Comparison of ENCODE assay signal across 12 cellular contexts in the genomic region with DNA sequence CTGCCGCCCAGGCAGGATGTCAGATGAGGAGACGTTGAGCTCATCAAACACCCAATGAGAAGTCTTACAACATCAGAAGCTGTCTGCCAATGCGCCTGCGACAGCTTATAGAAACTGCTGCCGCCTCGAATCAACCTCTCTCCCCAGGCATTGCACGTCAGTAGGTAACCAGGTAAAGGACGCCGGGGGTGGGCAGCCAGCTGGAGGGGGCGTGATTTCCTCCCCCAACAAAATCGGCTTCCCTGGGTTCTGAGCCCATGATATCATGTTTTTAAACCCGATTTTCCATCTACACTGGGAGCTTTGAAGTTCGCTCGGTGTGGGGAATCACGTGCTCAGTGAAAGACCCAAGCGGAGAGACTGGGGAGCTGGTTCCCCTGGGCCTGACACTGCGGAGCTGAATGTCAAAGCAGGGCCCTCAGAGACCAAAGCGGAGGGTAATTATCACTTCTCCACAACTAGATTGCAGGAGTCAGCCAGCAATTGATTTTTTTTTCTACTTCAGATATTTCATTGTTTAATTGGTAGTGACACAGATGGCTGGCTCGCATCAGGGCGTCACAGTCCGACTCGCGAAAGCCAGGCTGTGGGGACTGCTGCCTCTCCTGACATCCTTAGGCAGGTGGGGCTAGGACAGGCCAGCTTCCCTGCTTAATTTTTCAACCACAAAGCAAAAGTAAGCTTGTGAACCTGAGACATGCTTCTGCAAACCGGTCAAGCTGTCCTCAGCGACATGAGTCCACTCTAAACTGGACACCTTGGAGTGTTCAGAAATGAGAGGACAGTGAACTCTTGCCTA. TPM values are rescaled to one million over a fixed set of nuclear protein-coding genes. Genes with fewer than 3 reads are reported as not detected.
DNase-seq lines count a peak whose midpoint lies in the region; ATAC-seq, FAIRE-seq and TF ChIP-seq lines count a peak whose summit lies in the region.
"Had no signal": no experiment of that assay in that cellular context is flagged by ENCODE, and none has a peak within 500 bp of the region (broad histone marks: within the 10 kb centered on the region; RNA-seq: fewer than 3 reads in every experiment).

No MANE protein-coding gene starts in this region.

- H2BK15ac ChIP-seq in H1 (ENCODE audit: low read length), result 0 out of 2 replicates have a peak overlapping the region, but pooled peaks have one; percentile 4

- peaks cover 2 to 16% of the 10 kb centered on the region in 2 experiments for H4K20me1 ChIP-seq in H1 (replicated peaks in 1 of 2; ENCODE audit: control insufficient read depth in 1 of 2, insufficient read depth in 2 of 2, low read length in 2 of 2)

- no peaks in the 10 kb centered on the region for H3K36me3 ChIP-seq in H1 (ENCODE audit: control insufficient read depth in 2 of 4, insufficient read depth in 4 of 4, low read length in 3 of 4)
- H3K36me3 ChIP-seq: uterus had no signal

- peak overlapping the region in 1 of 4 experiments; percentile 12; a peak in 1 of 8 replicates for H3K4me3 ChIP-seq in H1 (ENCODE audit: extremely low read depth in 1 of 4, insufficient read depth in 2 of 4, low read depth in 3 of 4, low read length in 4 of 4)
- H3K4me3 ChIP-seq: uterus had no signal

- H3K56ac ChIP-seq in H1 (replicated peaks; ENCODE audit: insufficient read length, low read depth, low read length), result no peak overlapping the region

- H3K27me3 Mint-ChIP-seq in T-helper 17 cell, result peaks cover 43% of the 10 kb centered on the region

- H3K9me3 ChIP-seq in T-helper 17 cell (ENCODE audit: control insufficient read depth, low read length, poor library complexity, severe bottlenecking) (no peaks in the 10 kb centered on the region), H1 (ENCODE audit: insufficient read depth in 2 of 2, low read depth in 1 of 2, low read length in 1 of 2) (no peaks in the 10 kb centered on the region)
- H3K9me3 ChIP-seq: uterus had no signal

- ATAC-seq in T-helper 17 cell (peak; percentile 80), HG03139 (IDR thresholded peaks at IDR 0.05; ENCODE audit: unreplicated experiment) (no peak)

- H2BK12ac ChIP-seq in H1 (ENCODE audit: low read depth, low read length), result peak overlapping the region; percentile 71

- WGBS in H1 (ENCODE audit: extremely low coverage in 1 of 2, insufficient coverage in 1 of 2, insufficient read length in 1 of 2, insufficient replicate concordance in 2 of 2, low coverage in 1 of 2, low lambda C conversion rate in 2 of 2, missing lambda C conversion rate in 1 of 2), 2 experiments, result 82% methylated on average over 25 of the region's 25 CpGs; no CpG with 5 or more reads in 1 of the 2 experiments

- H3K27ac Mint-ChIP-seq in T-helper 17 cell, result peak overlapping the region; percentile 34

- no peak for TF ChIP-seq POLR2A in H1 (IDR thresholded peaks at IDR 0.05; ENCODE audit: control extremely low read depth in 1 of 2, low read depth in 2 of 2, low read length in 2 of 2)

- no peak overlapping the region for H2AFZ ChIP-seq in H1 (ENCODE audit: low read length)

- no peak overlapping the region for H3K27ac ChIP-seq in H1 (ENCODE audit: low read depth, low read length)
- H3K27ac ChIP-seq: uterus had no signal

- no peaks in the 10 kb centered on the region; the same call in 1 of the 2 replicates for H3K23me2 ChIP-seq in H1 (ENCODE audit: low read depth, low read length)

- FAIRE-seq in H1 (lab: Jason Lieb, UNC), result no peak
- FAIRE-seq: frontal cortex had no signal

- POLR2A ChIA-PET in H1 (lab: Charles Lee; ENCODE audit: partially characterized antibody), result interaction anchor here (0.7 to 4.1 kb wide), 8 partner anchors 11 to 490 kb away, joined by 3 to 44 read pairs (median 4); partner anchors contain the start of gene ATF4

- H3K4me1 ChIP-seq in H1 (replicated peaks in 1 of 4; ENCODE audit: control insufficient read depth in 3 of 4, insufficient read depth in 4 of 4, low read length in 3 of 4), result peaks cover 14 to 25% (median 18%) of the 10 kb centered on the region in 4 experiments
- H3K4me1 ChIP-seq: uterus had no signal

- H3K4ac ChIP-seq in H1 (replicated peaks; ENCODE audit: insufficient read length, low read depth, low read length), result peak overlapping the region; percentile 29

- CTCF ChIA-PET in H1 (lab: Charles Lee; ENCODE audit: partially characterized antibody), result interaction anchor here (0.6 to 16.1 kb wide), 15 partner anchors 9 to 480 kb away, joined by 3 to 159 read pairs (median 4); no protein-coding TSS in a partner anchor

- H4K8ac ChIP-seq in H1 (ENCODE audit: extremely low read depth, insufficient read depth, low read length), result no peak overlapping the region

- no peak overlapping the region for H4K5ac ChIP-seq in H1 (ENCODE audit: insufficient read length, low read depth, low read length)

- DNase-seq in NCI-H748 (lab: John Stamatoyannopoulos, UW; ENCODE audit: unreplicated experiment) (peak; percentile 27), NCI-H748 treated with DMSO at 0.1 percent for 48 hours (lab: John Stamatoyannopoulos, UW) (no peak), T-helper 17 cell (no peak), H1 (ENCODE audit: low read depth in 1 of 2, low spot score in 2 of 2) (no peak), DMS53 (lab: John Stamatoyannopoulos, UW) (no peak), AML-193 (lab: John Stamatoyannopoulos, UW) (no peak)
- DNase-seq in stimulated activated CD4-positive, alpha-beta T cell treated with anti-CD3 and anti-CD28 coated beads, Interleukin-4, amount 100 ng/mL, for 1 hour, result peak; percentile 30
- DNase-seq: uterus had no signal

- H3K18ac ChIP-seq in H1 (ENCODE audit: extremely low read depth, low read length), result peak overlapping the region; percentile 65; the same call in 1 of the 2 replicates

- peak overlapping the region; percentile 59 for H3K4me3 Mint-ChIP-seq in T-helper 17 cell

- peaks cover 0 to 10% of the 10 kb centered on the region in 2 experiments; a peak in 2 of 4 replicates for H3K79me2 ChIP-seq in H1 (ENCODE audit: control insufficient read depth in 1 of 2, insufficient read depth in 2 of 2, low read length in 2 of 2)

- TF ChIP-seq EP300 in H1 (IDR thresholded peaks at IDR 0.05; ENCODE audit: borderline replicate concordance in 1 of 2, low read depth in 2 of 2, low read length in 2 of 2), result no peak

- no peak overlapping the region for H3K14ac ChIP-seq in H1 (ENCODE audit: insufficient read length)

- H3K23ac ChIP-seq in H1 (ENCODE audit: insufficient read length), result no peak overlapping the region

- no peak overlapping the region for H2BK120ac ChIP-seq in H1 (replicated peaks; ENCODE audit: low read depth, low read length)

- peak overlapping the region; percentile 32 to 62 for H3K4me2 ChIP-seq in H1 (ENCODE audit: insufficient read depth in 1 of 2, low read depth in 2 of 2, low read length in 2 of 2)

- TF ChIP-seq CTCF in H1 (IDR thresholded peaks at IDR 0.05; ENCODE audit: control extremely low read depth in 1 of 3, insufficient read depth in 1 of 3, low read depth in 1 of 3, low read length in 3 of 3), result no peak

- H3K79me1 ChIP-seq in H1 (ENCODE audit: low read depth, low read length), result no peaks in the 10 kb centered on the region

- peaks cover 4% of the 10 kb centered on the region for H3K36me3 Mint-ChIP-seq in T-helper 17 cell (ENCODE audit: low read depth)

- no peak overlapping the region for H2BK20ac ChIP-seq in H1 (ENCODE audit: low read length)

- no peak for TF ChIP-seq RAD21 in H1 (IDR thresholded peaks at IDR 0.05 in 1 of 2, conservative IDR thresholded peaks at IDR 0.05 in 1 of 2; ENCODE audit: low read depth in 2 of 2, low read length in 2 of 2)

- H2BK5ac ChIP-seq in H1 (ENCODE audit: low read depth, low read length), result no peak overlapping the region; the same call in 1 of the 2 replicates

- no peak overlapping the region for H3K9ac ChIP-seq in H1 (replicated peaks in 1 of 4; ENCODE audit: extremely low read depth in 1 of 4, low read depth in 3 of 4, low read length in 3 of 4)

- no peaks in the 10 kb centered on the region for H3K27me3 ChIP-seq in H1 (replicated peaks in 1 of 4; ENCODE audit: control insufficient read depth in 3 of 4, extremely low read depth in 1 of 4, insufficient read depth in 3 of 4, low read length in 3 of 4)
- H3K27me3 ChIP-seq: uterus had no signal

- H3K4me1 Mint-ChIP-seq in T-helper 17 cell, result peaks cover 11% of the 10 kb centered on the region

- no peak overlapping the region for H2AK5ac ChIP-seq in H1 (ENCODE audit: low read depth, low read length)

- no peak overlapping the region for H4K91ac ChIP-seq in H1 (replicated peaks; ENCODE audit: insufficient read length, low read length)

TF ChIP-seq in H1, 55 proteins besides CTCF, POLR2A, EP300 and RAD21 (continues in another document):
- no peak for TF ChIP-seq SAP30 (IDR thresholded peaks at IDR 0.05; ENCODE audit: insufficient read depth, insufficient replicate concordance, low read length)
- TF ChIP-seq YY1 (IDR thresholded peaks at IDR 0.05; ENCODE audit: low read depth, low read length), result no peak
- no peak for TF ChIP-seq ZNF274 (IDR thresholded peaks at IDR 0.05; ENCODE audit: borderline replicate concordance, extremely low read depth, low read length)
- TF ChIP-seq ASH2L (IDR thresholded peaks at IDR 0.05; ENCODE audit: low read length), result no peak
- TF ChIP-seq HDAC6 (IDR thresholded peaks at IDR 0.05; ENCODE audit: low read depth, low read length), result no peak
- TF ChIP-seq RBBP5 (IDR thresholded peaks at IDR 0.05; ENCODE audit: borderline replicate concordance, low read depth, low read length), result no peak
- no peak for TF ChIP-seq CTBP2 (IDR thresholded peaks at IDR 0.05; ENCODE audit: borderline replicate concordance, insufficient read depth, insufficient read length, low read length)

RNA-seq across cellular contexts. Expression of gene FAM83F, which starts 15.4 kb away (rescaled TPM):
- 1 to 10 TPM; 1.6 to 2.1 TPM for total RNA-seq in T-helper 17 cell
- 18.9 and 20.9 TPM in 2 replicates for total RNA-seq in H1 (2021; fragmentation: NEBNext Ultra II Directional; extraction: Animal tissue kit (Norgen Biotek cat#: 25700))
- 8.6 and 10.8 TPM in 2 replicates for polyA plus RNA-seq in H1 (2011; rRNA removed)
- polyA plus RNA-seq in H1 (2011; cell fraction: cytosol; rRNA removed), result 9.9 TPM
- polyA plus RNA-seq in H1 (2011; cell fraction: nucleus; rRNA removed), result 13.0 TPM
- 7.5 to 9.3 TPM (median 8.6 TPM) in 4 replicates for polyA plus RNA-seq in H1 (2012, experiment 1 of 2)
- polyA plus RNA-seq in H1 (2012, experiment 2 of 2), result 6.2 TPM
- polyA plus RNA-seq in H1 (2013, experiment 1 of 2), result 5.4 TPM
- 5.4 TPM for polyA plus RNA-seq in H1 (2013, experiment 2 of 2)
- polyA minus RNA-seq in H1 (2011; rRNA and poly(A)+ RNA removed), result 21.7 and 25.4 TPM in 2 replicates
- 9.5 TPM for polyA minus RNA-seq in H1 (2011; cell fraction: cytosol; rRNA and poly(A)+ RNA removed)
- polyA minus RNA-seq in H1 (2011; cell fraction: nucleus; rRNA and poly(A)+ RNA removed), result 10.1 TPM
- polyA plus RNA-seq: AG04450 had no signal

RNA-seq across cellular contexts. Expression of gene TMA7B, which starts 50.0 kb away (rescaled TPM):
- 10 to 100 TPM in 1 of 2 donors, 1 to 10 TPM in 1; 7.2 to 22.5 TPM for total RNA-seq in T-helper 17 cell
- total RNA-seq in H1 (2021; fragmentation: NEBNext Ultra II Directional; extraction: Animal tissue kit (Norgen Biotek cat#: 25700)), result not detected in 2 replicates
- polyA plus RNA-seq in H1 (2011; rRNA removed), result not detected in 2 replicates
- not detected for polyA plus RNA-seq in H1 (2011; cell fraction: cytosol; rRNA removed)
- polyA plus RNA-seq in H1 (2011; cell fraction: nucleus; rRNA removed), result not detected
- polyA plus RNA-seq in H1 (2012, experiment 1 of 2), result not detected in 4 replicates
- polyA plus RNA-seq in H1 (2012, experiment 2 of 2), result not detected
- not detected for polyA plus RNA-seq in H1 (2013, experiment 1 of 2)
- polyA plus RNA-seq in H1 (2013, experiment 2 of 2), result not detected
- polyA minus RNA-seq in H1 (2011; rRNA and poly(A)+ RNA removed), result not detected in 2 replicates
- polyA minus RNA-seq in H1 (2011; cell fraction: cytosol; rRNA and poly(A)+ RNA removed), result not detected
- polyA minus RNA-seq in H1 (2011; cell fraction: nucleus; rRNA and poly(A)+ RNA removed), result not detected
- total RNA-seq: frontal cortex, NCI-H460, uterus had no signal
- polyA plus RNA-seq: AG04450 had no signal

Comparison
In these comparisons a context has a peak if more than half of its experiments do, and no peak if none do; other contexts are left out.
1. DNase-seq: peak in NCI-H748 (single experiment) and stimulated activated CD4-positive, alpha-beta T cell treated with anti-CD3 and anti-CD28 coated beads, Interleukin-4, amount 100 ng/mL, for 1 hour (single experiment); none in NCI-H748 treated with DMSO at 0.1 percent for 48 hours (single experiment), T-helper 17 cell (0 of 3), H1 (0 of 2), DMS53 (single experiment) and AML-193 (0 of 2).